In the genomic region with DNA sequence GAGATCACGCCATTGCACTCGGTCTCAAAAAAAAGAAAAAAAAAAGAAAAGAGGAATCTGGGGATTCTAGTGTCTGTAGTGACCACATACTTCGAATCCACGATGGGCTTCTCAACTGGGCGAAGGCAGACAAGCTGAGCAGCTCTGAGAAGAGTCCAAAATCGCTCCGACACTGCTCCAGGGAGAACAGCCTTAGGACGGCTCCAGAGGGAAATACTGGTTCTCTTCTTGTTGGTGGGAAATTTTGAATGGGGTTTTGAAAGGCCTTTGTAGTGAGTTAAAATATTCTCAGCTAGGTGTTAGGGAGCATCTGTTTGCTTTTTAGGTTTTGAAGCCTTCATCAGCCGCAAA, we compare ENCODE assay signal across 8 cellular contexts. TPM values are rescaled to one million over a fixed set of nuclear protein-coding genes. Genes with fewer than 3 reads are reported as not detected.
DNase-seq lines count a peak whose midpoint lies in the region; ATAC-seq, FAIRE-seq and TF ChIP-seq lines count a peak whose summit lies in the region.

No MANE protein-coding gene starts in this region.

- TF ChIP-seq POLR2A in H54 (IDR thresholded peaks at IDR 0.05; ENCODE audit: low read depth, low read length): no peak

- intact Hi-C loops in psoas muscle (cut with DNase I): no loop called here
- intact Hi-C loops in left lung (cut with DNase I): no loop called here

- H3K4me3 ChIP-seq in psoas muscle (peak overlapping the region; percentile 73), left lung (no peak overlapping the region)

- peaks cover 0 to 9% of the 10 kb centered on the region in 2 donors for H3K27me3 Mint-ChIP-seq in effector memory CD8-positive, alpha-beta T cell

- H3K9me3 Mint-ChIP-seq in effector memory CD8-positive, alpha-beta T cell: no peaks in the 10 kb centered on the region

- H3K4me1 ChIP-seq in psoas muscle: peaks cover 4% of the 10 kb centered on the region
- peaks cover 0 to 40% of the 10 kb centered on the region in 2 donors for H3K4me1 ChIP-seq in left lung

- DNase-seq in ELF-1 (ENCODE audit: low read depth, low spot score): peak; percentile 41
- DNase-seq in NCI-H748 (lab: John Stamatoyannopoulos, UW; ENCODE audit: unreplicated experiment): peak; percentile 58
- DNase-seq in effector memory CD8-positive, alpha-beta T cell: no peak
- no peak for DNase-seq in psoas muscle
- DNase-seq in omental fat pad (ENCODE audit: low spot score): no peak
- no peak for DNase-seq in H54 (ENCODE audit: insufficient read length, low spot score)
- no peak for DNase-seq in left lung
- DNase-seq in AG08395 (ENCODE audit: low spot score): no peak

- no peak for FAIRE-seq in H54 (lab: Jason Lieb, UNC)

- H3K27ac ChIP-seq in psoas muscle (peak overlapping the region; percentile 89), left lung (peak overlapping the region in 1 of 2 donors; percentile 80)

- no peaks in the 10 kb centered on the region for H3K27me3 ChIP-seq in psoas muscle (ENCODE audit: insufficient read depth in 3 of 3, low read length in 2 of 3)
- peaks cover 0 to 11% of the 10 kb centered on the region in 2 donors for H3K27me3 ChIP-seq in left lung

- no peak overlapping the region for H3K4me3 Mint-ChIP-seq in effector memory CD8-positive, alpha-beta T cell

- no peaks in the 10 kb centered on the region for H3K36me3 ChIP-seq in psoas muscle (ENCODE audit: insufficient read depth in 1 of 2, low read depth in 1 of 2)
- no peaks in the 10 kb centered on the region for H3K36me3 ChIP-seq in left lung

- H3K36me3 Mint-ChIP-seq in effector memory CD8-positive, alpha-beta T cell (ENCODE audit: insufficient read depth): peaks cover 57% of the 10 kb centered on the region

- ATAC-seq in effector memory CD8-positive, alpha-beta T cell (replicated peaks): no peak
- ATAC-seq in psoas muscle (no peak), omental fat pad (ENCODE audit: low FRiP score) (no peak), left lung (no peak)

- TF ChIP-seq CTCF in psoas muscle (IDR thresholded peaks at IDR 0.05) (no peak), omental fat pad (IDR thresholded peaks at IDR 0.05) (no peak), left lung (IDR thresholded peaks at IDR 0.05) (no peak)

- WGBS in psoas muscle, 3 donors: 43 to 50% (median 45%) methylated on average over 9 of the region's 9 CpGs

- peak overlapping the region; percentile 97 to 100 for H3K27ac Mint-ChIP-seq in effector memory CD8-positive, alpha-beta T cell

- peaks cover 30 to 37% of the 10 kb centered on the region in 2 donors for H3K4me1 Mint-ChIP-seq in effector memory CD8-positive, alpha-beta T cell (ENCODE audit: low read depth in 2 of 2)

- H3K9me3 ChIP-seq in psoas muscle (no peaks in the 10 kb centered on the region), left lung (no peaks in the 10 kb centered on the region)

RNA-seq across cellular contexts. Expression of gene HJV, which starts 18.3 kb away (rescaled TPM):
- 100 to 1,000 TPM; 240 to 354 (median 317) TPM for total RNA-seq in psoas muscle
- polyA plus RNA-seq in psoas muscle: 100 to 1,000 TPM in 2 of 3 donors, 10 to 100 TPM in 1; 38.1 to 314 (median 168) TPM
- not detected for total RNA-seq in omental fat pad
- not detected for total RNA-seq in left lung

RNA-seq across cellular contexts. Expression of gene TXNIP, which starts 43.4 kb away (rescaled TPM):
- total RNA-seq in psoas muscle (1,000 to 10,000 TPM in 3 of 4 donors, 100 to 1,000 TPM in 1; 887 to 2,747 (median 1,374) TPM), omental fat pad (1,000 to 10,000 TPM; 1,118 to 3,262 (median 1,971) TPM), left lung (100 to 1,000 TPM; 380 to 422 TPM)
- 1,000 to 10,000 TPM; 1,253 to 1,929 (median 1,863) TPM for polyA plus RNA-seq in psoas muscle

Comparison
In these comparisons a context has a peak if more than half of its experiments do, and no peak if none do; other contexts are left out.
1. DNase-seq: peak in ELF-1 (single experiment) and NCI-H748 (single experiment); none in effector memory CD8-positive, alpha-beta T cell (0 of 3), psoas muscle (0 of 2), omental fat pad (single experiment), H54 (single experiment), left lung (0 of 2) and AG08395 (single experiment).
2. RNA of gene HJV, which starts 18.3 kb away (total RNA-seq): 240 to 354 TPM in psoas muscle; not detected in left lung and not detected in omental fat pad; every median in the first group is over 100 times any median in the second.